ENCODE assay signal across 27 cellular contexts in genomic region chr15:28889346-28889745, GRCh38. TPM values are rescaled to one million over a fixed set of nuclear protein-coding genes. Genes with fewer than 3 reads are reported as not detected.
DNase-seq lines count a peak whose midpoint lies in the region; ATAC-seq and TF ChIP-seq lines count a peak whose summit lies in the region.
"Had no signal": no experiment of that assay in that cellular context is flagged by ENCODE, and none has a peak within 500 bp of the region (broad histone marks: within the 10 kb centered on the region; RNA-seq: fewer than 3 reads in every experiment).

No MANE protein-coding gene starts in this region.

- TF ChIP-seq CTCF in CD8-positive, alpha-beta T cell (IDR thresholded peaks at IDR 0.05), result no peak

- peak overlapping the region; percentile 99 for H3K27ac Mint-ChIP-seq in CD8-positive, alpha-beta T cell
- peak overlapping the region in 1 of 2 donors; percentile 83 for H3K27ac Mint-ChIP-seq in natural killer cell treated with Interleukin-12 subunit alpha and Interleukin-12 subunit beta and Interleukin-15 and Interleukin-18, amount 100 ng/mL, for 72 hours
- H3K27ac Mint-ChIP-seq: activated CD4-positive, alpha-beta memory T cell treated with anti-CD3 and anti-CD28 coated beads, Interleukin-2, amount 10 ng/mL, durations not matched to agents 7 days and 5 days; WTC11 had no signal

- POLR2A ChIA-PET in CD8-positive, alpha-beta T cell (lab: Charles Lee), result no interaction called here

- H3K27ac ChIP-seq in CD8-positive, alpha-beta T cell (ENCODE audit: low read depth, low read length), result peak overlapping the region; percentile 67
- peak overlapping the region; percentile 78 for H3K27ac ChIP-seq in KOPT-K1 (ENCODE audit: low read depth, low read length, poor library complexity, severe bottlenecking)
- peak overlapping the region; percentile 64 for H3K27ac ChIP-seq in angular gyrus (ENCODE audit: low read depth, low read length)
- H3K27ac ChIP-seq: adrenal gland, foreskin keratinocyte, SJSA1 had no signal

- H3K27me3 ChIP-seq in CD8-positive, alpha-beta T cell (ENCODE audit: insufficient read depth, low read length), result no peaks in the 10 kb centered on the region
- H3K27me3 ChIP-seq: adrenal gland, foreskin keratinocyte, SJSA1 had no signal

- H3K9me3 ChIP-seq in CD8-positive, alpha-beta T cell (ENCODE audit: low read length), result no peaks in the 10 kb centered on the region
- no peaks in the 10 kb centered on the region for H3K9me3 ChIP-seq in KOPT-K1 (ENCODE audit: insufficient read depth, low read length, poor library complexity, severe bottlenecking)
- H3K9me3 ChIP-seq: adrenal gland, mucosa of descending colon had no signal

- peaks cover 71% of the 10 kb centered on the region for H3K4me1 ChIP-seq in CD8-positive, alpha-beta T cell (ENCODE audit: insufficient read depth, low read length)
- H3K4me1 ChIP-seq: foreskin keratinocyte had no signal

- H3K27me3 Mint-ChIP-seq in CD8-positive, alpha-beta T cell (ENCODE audit: low read depth), result no peaks in the 10 kb centered on the region
- no peaks in the 10 kb centered on the region for H3K27me3 Mint-ChIP-seq in natural killer cell treated with Interleukin-12 subunit alpha and Interleukin-12 subunit beta and Interleukin-15 and Interleukin-18, amount 100 ng/mL, for 72 hours

- no peak for ATAC-seq in CD8-positive, alpha-beta T cell
- no peak for ATAC-seq in natural killer cell treated with Interleukin-12 subunit alpha and Interleukin-12 subunit beta and Interleukin-15 and Interleukin-18, amount 100 ng/mL, for 72 hours
- ATAC-seq: foreskin keratinocyte, HCT116, HepG2, mucosa of descending colon, WTC11 had no signal

- peak overlapping the region; percentile 91 for H3K4me3 Mint-ChIP-seq in CD8-positive, alpha-beta T cell
- H3K4me3 Mint-ChIP-seq in natural killer cell treated with Interleukin-12 subunit alpha and Interleukin-12 subunit beta and Interleukin-15 and Interleukin-18, amount 100 ng/mL, for 72 hours, result peak overlapping the region; percentile 19
- H3K4me3 Mint-ChIP-seq: activated CD4-positive, alpha-beta memory T cell treated with anti-CD3 and anti-CD28 coated beads, Interleukin-2, amount 10 ng/mL, durations not matched to agents 7 days and 5 days; WTC11 had no signal

- H3K9me3 Mint-ChIP-seq in CD8-positive, alpha-beta T cell, result no peaks in the 10 kb centered on the region
- H3K9me3 Mint-ChIP-seq in natural killer cell treated with Interleukin-12 subunit alpha and Interleukin-12 subunit beta and Interleukin-15 and Interleukin-18, amount 100 ng/mL, for 72 hours, result no peaks in the 10 kb centered on the region
- H3K9me3 Mint-ChIP-seq: activated CD4-positive, alpha-beta memory T cell treated with anti-CD3 and anti-CD28 coated beads, Interleukin-2, amount 10 ng/mL, durations not matched to agents 7 days and 5 days; WTC11 had no signal

- DNase-seq in CD8-positive, alpha-beta T cell, result no peak
- no peak for DNase-seq in natural killer cell treated with Interleukin-12 subunit alpha and Interleukin-12 subunit beta and Interleukin-15 and Interleukin-18, amount 100 ng/mL, for 72 hours (ENCODE audit: low spot score)
- DNase-seq in AG20443 (ENCODE audit: low spot score) (no peak), activated gamma-delta T cell (lab: John Stamatoyannopoulos, UW) (no peak), GDM1 (lab: John Stamatoyannopoulos, UW) (no peak)
- DNase-seq in activated CD8-positive, alpha-beta memory T cell treated with anti-CD3 and anti-CD28 coated beads, Interleukin-2, amount 50 U/mL, for 4 hours, result no peak
- DNase-seq: activated CD4-positive, alpha-beta memory T cell treated with anti-CD3 and anti-CD28 coated beads, Interleukin-2, amount 10 ng/mL, durations not matched to agents 7 days and 5 days; activated T-cell treated with anti-CD3 and anti-CD28 coated beads, Interleukin-2, amount 50 U/mL, for 48 hours; adrenal gland; foreskin keratinocyte; hippocampal formation; mucosa of descending colon; NCI-H1436; NCI-H2171 treated with DMSO at 0.1 percent for 48 hours; T-helper 2 cell had no signal

- intact Hi-C loops in CD8-positive, alpha-beta T cell (cut with DNase I, micrococcal nuclease), result loop anchor here in 1 of 2 experiments (5.0 kb wide), 2 partner anchors 33 to 48 kb away; no protein-coding TSS in a partner anchor

- H3K36me3 Mint-ChIP-seq in CD8-positive, alpha-beta T cell, result peaks cover 3% of the 10 kb centered on the region
- H3K36me3 Mint-ChIP-seq in natural killer cell treated with Interleukin-12 subunit alpha and Interleukin-12 subunit beta and Interleukin-15 and Interleukin-18, amount 100 ng/mL, for 72 hours, result no peaks in the 10 kb centered on the region
- H3K36me3 Mint-ChIP-seq: WTC11 had no signal

- CTCF ChIA-PET in CD8-positive, alpha-beta T cell (lab: Charles Lee), result interaction anchor here (1.5 kb wide), 1 partner anchor 46 kb away, joined by 5 read pairs; no protein-coding TSS in a partner anchor

- peak overlapping the region; percentile 72 for H3K4me3 ChIP-seq in CD8-positive, alpha-beta T cell (ENCODE audit: low read depth, low read length)
- H3K4me3 ChIP-seq: adrenal gland, mucosa of descending colon, SJSA1 had no signal

- H3K36me3 ChIP-seq in CD8-positive, alpha-beta T cell (ENCODE audit: insufficient read depth, low read length), result no peaks in the 10 kb centered on the region
- no peaks in the 10 kb centered on the region for H3K36me3 ChIP-seq in KOPT-K1 (ENCODE audit: insufficient read depth, low read length)
- H3K36me3 ChIP-seq: adrenal gland had no signal

- peaks cover 75% of the 10 kb centered on the region for H3K4me1 Mint-ChIP-seq in CD8-positive, alpha-beta T cell (ENCODE audit: low read depth)
- peaks cover 37 to 40% of the 10 kb centered on the region in 2 donors for H3K4me1 Mint-ChIP-seq in natural killer cell treated with Interleukin-12 subunit alpha and Interleukin-12 subunit beta and Interleukin-15 and Interleukin-18, amount 100 ng/mL, for 72 hours (ENCODE audit: low read depth in 2 of 2)

RNA-seq across cellular contexts. Expression of gene APBA2, which starts 3.6 kb away (rescaled TPM):
- total RNA-seq in CD8-positive, alpha-beta T cell, result 100 to 1,000 TPM; 106 to 108 TPM
- 10 to 100 TPM in 1 of 2 donors, 1 to 10 TPM in 1; 6.0 to 19.4 TPM for total RNA-seq in natural killer cell treated with Interleukin-12 subunit alpha and Interleukin-12 subunit beta and Interleukin-15 and Interleukin-18, amount 100 ng/mL, for 72 hours

RNA-seq across cellular contexts. Expression of gene GOLGA6L7, which starts 40.9 kb away (rescaled TPM):
- total RNA-seq in CD8-positive, alpha-beta T cell, result not detected
- not detected for total RNA-seq in natural killer cell treated with Interleukin-12 subunit alpha and Interleukin-12 subunit beta and Interleukin-15 and Interleukin-18, amount 100 ng/mL, for 72 hours
- total RNA-seq: activated CD4-positive, alpha-beta memory T cell treated with anti-CD3 and anti-CD28 coated beads, Interleukin-2, amount 10 ng/mL, durations not matched to agents 7 days and 5 days; adrenal gland; dermis microvascular lymphatic vessel endothelial cell; epithelial cell of proximal tubule; foreskin keratinocyte; HepG2; lower leg skin; M059J; mucosa of descending colon; occipital lobe; SJSA1; subcutaneous adipose tissue; WTC11 had no signal

Comparison
In these comparisons a context has a peak if more than half of its experiments do, and no peak if none do; other contexts are left out.
1. RNA of gene APBA2, which starts 3.6 kb away (total RNA-seq): 106 to 108 TPM in CD8-positive, alpha-beta T cell; 6.0 to 19.4 TPM in natural killer cell treated with Interleukin-12 subunit alpha and Interleukin-12 subunit beta and Interleukin-15 and Interleukin-18, amount 100 ng/mL, for 72 hours; every median in the first group is over 4 times any median in the second.
2. Peak in every context shown above with its lines, with median percentiles within 50 percentile points of each other: H3K27ac ChIP-seq.